Comparison of ENCODE assay signal across 8 cellular contexts in the genomic region with DNA sequence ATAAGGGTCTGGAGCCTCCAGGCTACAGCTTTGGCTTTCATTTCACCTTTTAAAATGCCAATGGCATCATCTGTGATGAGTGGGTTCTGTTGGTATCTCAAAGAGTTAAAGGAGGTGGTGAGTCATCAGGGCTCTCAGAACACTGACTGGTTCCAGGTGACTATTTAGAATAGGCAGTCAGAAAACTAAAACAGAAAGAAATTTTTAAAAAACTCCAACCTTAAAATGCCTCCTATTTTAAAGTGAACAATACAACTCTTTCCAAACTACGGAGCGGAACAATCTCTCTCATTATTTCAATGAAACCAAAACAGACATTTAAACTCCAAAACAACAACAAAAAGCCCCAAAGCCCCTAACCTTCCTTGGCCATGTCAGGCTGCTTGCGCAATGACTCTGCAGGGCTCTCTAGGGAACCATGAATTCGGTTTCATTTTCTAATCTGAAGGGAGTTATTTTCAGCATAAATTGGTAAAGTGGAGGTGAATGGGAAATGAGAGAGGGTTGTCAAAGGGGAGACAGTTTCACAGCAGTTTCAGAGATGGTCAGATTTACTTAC.
DNase-seq lines count a peak whose midpoint lies in the region; ATAC-seq and TF ChIP-seq lines count a peak whose summit lies in the region.

No MANE protein-coding gene starts in this region.

- DNase-seq in GM10248 (ENCODE audit: extremely low spot score) (peak; percentile 80), fibroblast of the aortic adventitia (ENCODE audit: low read depth) (peak; percentile 11), NCI-H187 treated with DMSO at 0.1 percent for 48 hours (lab: John Stamatoyannopoulos, UW) (no peak), SKM-1 (lab: John Stamatoyannopoulos, UW; ENCODE audit: unreplicated experiment) (no peak), OCI-M2 (lab: John Stamatoyannopoulos, UW; ENCODE audit: unreplicated experiment) (no peak), KG1 (lab: John Stamatoyannopoulos, UW) (no peak)

- ATAC-seq in GM19468 (IDR thresholded peaks at IDR 0.05; ENCODE audit: extremely low read depth, unreplicated experiment) (peak; percentile 89), HG03469 (IDR thresholded peaks at IDR 0.05; ENCODE audit: unreplicated experiment) (peak; percentile 95)

- CTCF ChIA-PET in GM10248 (lab: Yijun Ruan, JAX), result no interaction called here

- POLR2A ChIA-PET in GM10248 (lab: Yijun Ruan, JAX), result no interaction called here

- TF ChIP-seq CTCF in GM10248 (IDR thresholded peaks at IDR 0.05; ENCODE audit: control extremely low read depth, extremely low read depth, low read depth, missing control alignments) (no peak), fibroblast of the aortic adventitia (IDR thresholded peaks at IDR 0.05; ENCODE audit: insufficient read depth, low read length) (no peak)

- no peak overlapping the region for H3K4me3 ChIP-seq in fibroblast of the aortic adventitia (ENCODE audit: low read depth, low read length)

Comparison
In these comparisons a context has a peak if more than half of its experiments do, and no peak if none do; other contexts are left out.
1. DNase-seq: peak in GM10248 (single experiment) and fibroblast of the aortic adventitia (single experiment); none in NCI-H187 treated with DMSO at 0.1 percent for 48 hours (single experiment), SKM-1 (single experiment), OCI-M2 (single experiment) and KG1 (single experiment).